In the genomic region with DNA sequence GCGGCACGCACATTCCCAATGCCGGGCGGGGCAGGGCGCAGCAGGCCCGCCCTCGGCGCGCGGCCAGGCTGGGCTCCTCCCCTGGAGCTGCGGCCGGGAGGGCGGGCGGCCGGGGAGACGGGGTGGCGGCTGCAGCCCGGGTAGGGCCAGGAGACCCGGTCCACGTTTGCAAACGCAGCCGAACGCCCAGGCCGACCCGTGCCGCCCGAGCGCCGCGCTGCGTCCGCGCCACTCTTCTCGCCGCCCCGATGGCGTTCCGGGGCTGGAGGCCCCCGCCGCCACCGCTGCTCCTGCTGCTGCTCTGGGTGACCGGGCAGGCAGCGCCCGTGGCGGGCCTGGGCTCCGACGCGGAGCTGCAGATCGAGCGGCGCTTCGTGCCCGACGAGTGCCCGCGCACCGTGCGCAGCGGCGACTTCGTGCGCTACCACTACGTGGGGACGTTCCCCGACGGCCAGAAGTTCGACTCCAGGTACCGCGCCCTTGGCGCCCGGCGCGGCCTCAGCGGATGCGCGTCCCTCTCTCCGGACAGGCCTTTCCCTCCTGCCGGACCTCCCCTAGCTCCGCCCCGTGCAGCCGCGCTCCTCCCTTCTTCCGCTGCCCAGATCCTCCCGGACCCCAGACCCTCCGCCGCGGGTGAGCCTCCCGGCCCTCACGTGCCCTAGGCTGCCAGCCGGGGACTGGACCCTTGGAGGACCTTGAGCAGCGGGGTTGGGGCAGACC, we compare ENCODE assay signal across 8 cellular contexts. TPM values are rescaled to one million over a fixed set of nuclear protein-coding genes. Genes with fewer than 3 reads are reported as not detected.
DNase-seq lines count a peak whose midpoint lies in the region; ATAC-seq, FAIRE-seq and TF ChIP-seq lines count a peak whose summit lies in the region.

TSS of gene FKBP9 (plus strand) at position 115 of the 720 bp plus-strand sequence. CDS start at position 249, 134 bp downstream.

- CTCF ChIA-PET in activated CD4-positive, alpha-beta T cell treated with anti-CD3 and anti-CD28 coated beads, Interleukin-2, amount 10 ng/mL, durations not matched to agents 7 days and 5 days (lab: Charles Lee): interaction anchor here (0.6 to 1.3 kb wide), 4 partner anchors 16 to 627 kb away, joined by 3 to 4 read pairs (median 4); no protein-coding TSS in a partner anchor

- H3K9me3 Mint-ChIP-seq in activated CD4-positive, alpha-beta T cell treated with anti-CD3 and anti-CD28 coated beads, Interleukin-2, amount 10 ng/mL, durations not matched to agents 7 days and 5 days: no peaks in the 10 kb centered on the region

- H3K9me1 ChIP-seq in keratinocyte (ENCODE audit: control insufficient read depth, extremely low read depth, insufficient read depth, low read length): peaks cover 3% of the 10 kb centered on the region

- peak within 1 kb of the TSS; percentile 98 for H3K4me2 ChIP-seq in keratinocyte (ENCODE audit: control insufficient read depth, extremely low read depth, insufficient read depth, low read depth, low read length)

- peak; percentile 8 for DNase-seq in activated CD4-positive, alpha-beta T cell treated with anti-CD3 and anti-CD28 coated beads, Interleukin-2, amount 10 ng/mL, durations not matched to agents 7 days and 5 days
- DNase-seq in activated CD4-positive, alpha-beta T cell treated with anti-CD3 and anti-CD28 coated beads for 4 hours: no peak
- DNase-seq in HuH-7 (ENCODE audit: low spot score) (peak; percentile 95), SK-MEL-5 (ENCODE audit: low read depth, low spot score) (peak; percentile 86), colonic mucosa (peak; percentile 91), keratinocyte (ENCODE audit: low read depth, low spot score) (no peak)

- TF ChIP-seq CTCF in colonic mucosa (IDR thresholded peaks at IDR 0.05) (no peak), keratinocyte (optimal IDR thresholded peaks at IDR 0.05 in 1 of 3, IDR thresholded peaks at IDR 0.05 in 1 of 3, conservative IDR thresholded peaks at IDR 0.05 in 1 of 3; ENCODE audit: extremely low read depth in 1 of 3, insufficient read depth in 2 of 3, low read length in 3 of 3) (no peak)

- intact Hi-C loops in colonic mucosa (cut with DNase I): loop anchor here (5.0 kb wide), 1 partner anchor 105 kb away; the partner anchor contains the start of gene NT5C3A

- H3K27me3 Mint-ChIP-seq in activated CD4-positive, alpha-beta T cell treated with anti-CD3 and anti-CD28 coated beads, Interleukin-2, amount 10 ng/mL, durations not matched to agents 7 days and 5 days: peaks cover 28% of the 10 kb centered on the region

- FAIRE-seq in keratinocyte (lab: Jason Lieb, UNC): no peak

- H3K27ac ChIP-seq in colonic mucosa (peak within 1 kb of the TSS; percentile 99), keratinocyte (ENCODE audit: control insufficient read depth, insufficient read depth, low read length) (peak within 1 kb of the TSS; percentile 91), skeletal muscle tissue (ENCODE audit: low read depth, low read length) (peak within 1 kb of the TSS; percentile 56)

- dilution Hi-C loops in keratinocyte (cut with MboI; ENCODE audit: extremely low pct_ligation_motif_present, low sequenced_read_pairs): no loop called here

- no peaks in the 10 kb centered on the region for H3K36me3 Mint-ChIP-seq in activated CD4-positive, alpha-beta T cell treated with anti-CD3 and anti-CD28 coated beads, Interleukin-2, amount 10 ng/mL, durations not matched to agents 7 days and 5 days (ENCODE audit: low read depth)

- H3K4me1 Mint-ChIP-seq in activated CD4-positive, alpha-beta T cell treated with anti-CD3 and anti-CD28 coated beads, Interleukin-2, amount 10 ng/mL, durations not matched to agents 7 days and 5 days: peaks cover 4% of the 10 kb centered on the region

- peaks cover 25% of the 10 kb centered on the region for H3K79me2 ChIP-seq in keratinocyte (ENCODE audit: control insufficient read depth, insufficient read depth, low read length)

- POLR2A ChIA-PET in activated CD4-positive, alpha-beta T cell treated with anti-CD3 and anti-CD28 coated beads, Interleukin-2, amount 10 ng/mL, durations not matched to agents 7 days and 5 days (lab: Charles Lee): no interaction called here

- H3K27ac Mint-ChIP-seq in activated CD4-positive, alpha-beta T cell treated with anti-CD3 and anti-CD28 coated beads, Interleukin-2, amount 10 ng/mL, durations not matched to agents 7 days and 5 days: no peak within 1 kb of the TSS

- H2AFZ ChIP-seq in keratinocyte (ENCODE audit: control insufficient read depth, low read length): peak within 1 kb of the TSS; percentile 97

- peak within 1 kb of the TSS; percentile 71 for H3K4me3 Mint-ChIP-seq in activated CD4-positive, alpha-beta T cell treated with anti-CD3 and anti-CD28 coated beads, Interleukin-2, amount 10 ng/mL, durations not matched to agents 7 days and 5 days

- H3K9ac ChIP-seq in colonic mucosa (ENCODE audit: low read depth in 2 of 2, low read length in 2 of 2) (peak within 1 kb of the TSS; percentile 95 to 97), keratinocyte (ENCODE audit: control insufficient read depth, extremely low read depth, insufficient read depth, low read length) (peak within 1 kb of the TSS; percentile 81), skeletal muscle tissue (ENCODE audit: low read depth in 1 of 3, low read length in 3 of 3) (peak within 1 kb of the TSS; percentile 78 to 95 (median 85))

- H3K27me3 ChIP-seq in colonic mucosa (no peaks in the 10 kb centered on the region), keratinocyte (ENCODE audit: control insufficient read depth, extremely low read depth, insufficient read depth, low read length) (no peaks in the 10 kb centered on the region), skeletal muscle tissue (ENCODE audit: control insufficient read depth in 3 of 3, insufficient read depth in 3 of 3, low read length in 3 of 3) (no peaks in the 10 kb centered on the region)

- H3K36me3 ChIP-seq in colonic mucosa (no peaks in the 10 kb centered on the region), keratinocyte (ENCODE audit: control insufficient read depth in 2 of 2, extremely low read depth in 1 of 2, insufficient read depth in 2 of 2, low read length in 2 of 2) (no peaks in the 10 kb centered on the region), skeletal muscle tissue (ENCODE audit: control insufficient read depth in 3 of 3, insufficient read depth in 3 of 3, low read length in 3 of 3) (no peaks in the 10 kb centered on the region)

- H3K4me1 ChIP-seq in colonic mucosa (no peaks in the 10 kb centered on the region), keratinocyte (ENCODE audit: control insufficient read depth, extremely low read depth, insufficient read depth, low read length) (peaks cover 13% of the 10 kb centered on the region), skeletal muscle tissue (ENCODE audit: control insufficient read depth in 3 of 3, insufficient read depth in 3 of 3, low read length in 3 of 3) (peaks cover 11 to 15% (median 11%) of the 10 kb centered on the region in 3 donors)

- ATAC-seq in GM21737 (IDR thresholded peaks at IDR 0.05; ENCODE audit: unreplicated experiment): peak; percentile 92

- H3K4me3 ChIP-seq in colonic mucosa (peak within 1 kb of the TSS; percentile 99), keratinocyte (ENCODE audit: control insufficient read depth in 2 of 3, extremely low read depth in 1 of 3, insufficient read depth in 2 of 3, low read depth in 1 of 3, low read length in 3 of 3) (peak within 1 kb of the TSS; percentile 71 to 84 (median 72)), skeletal muscle tissue (ENCODE audit: low read length in 3 of 3) (peak within 1 kb of the TSS; percentile 84 to 97 (median 94))

- no peaks in the 10 kb centered on the region for H4K20me1 ChIP-seq in keratinocyte (ENCODE audit: control insufficient read depth, extremely low read depth, insufficient read depth, low read length)

- no peaks in the 10 kb centered on the region for H3K9me3 ChIP-seq in colonic mucosa
- no peaks in the 10 kb centered on the region for H3K9me3 ChIP-seq in keratinocyte (ENCODE audit: control insufficient read depth, low read depth, low read length)
- no peaks in the 10 kb centered on the region for H3K9me3 ChIP-seq in skeletal muscle tissue (ENCODE audit: control insufficient read depth in 3 of 3, low read length in 3 of 3)

- in situ Hi-C loops in SK-MEL-5 (cut with HindIII; ENCODE audit: low pct_unique_long_range_greater_than_20kb, low sequenced_read_pairs): no loop called here

RNA-seq across cellular contexts. Expression of gene FKBP9, which starts in this region (rescaled TPM):
- 1 to 10 TPM in 1 of 2 experiments, under 1 TPM in 1; 0.33 to 1.3 TPM for total RNA-seq in activated CD4-positive, alpha-beta T cell treated with anti-CD3 and anti-CD28 coated beads, Interleukin-2, amount 10 ng/mL, durations not matched to agents 7 days and 5 days
- total RNA-seq in SK-MEL-5 (2014; rRNA removed; shearing (Covaris generic)): 178 and 191 TPM in 2 replicates
- 231 and 250 TPM in 2 replicates for polyA plus RNA-seq in SK-MEL-5 (2015; cell fraction: cytosol; rRNA removed)
- polyA plus RNA-seq in SK-MEL-5 (2015; cell fraction: nucleus; rRNA removed): 62.7 and 81.5 TPM in 2 replicates
- 100 to 1,000 TPM in 1 of 2 donors, 10 to 100 TPM in 1; 73.2 to 115 TPM for total RNA-seq in colonic mucosa
- 72.6 to 173 TPM (median 92.2 TPM) in 3 replicates for polyA plus RNA-seq in keratinocyte
- 91.6 TPM for polyA plus RNA-seq in keratinocyte (2011; ENCODE audit: low read depth)
- polyA plus RNA-seq in keratinocyte (2011; cell fraction: cytosol; rRNA removed): 74.2 and 99.6 TPM in 2 replicates
- polyA plus RNA-seq in keratinocyte (2011; cell fraction: nucleus; rRNA removed): 210 and 211 TPM in 2 replicates
- polyA plus RNA-seq in keratinocyte (2012; ENCODE audit: low replicate concordance): 138 and 144 TPM in 2 replicates
- polyA minus RNA-seq in keratinocyte: 88.1 to 215 TPM (median 145 TPM) in 3 replicates
- 229 TPM for polyA minus RNA-seq in keratinocyte (2011; cell fraction: cytosol; rRNA and poly(A)+ RNA removed)
- 179 and 344 TPM in 2 replicates for polyA minus RNA-seq in keratinocyte (2011; cell fraction: nucleus; rRNA and poly(A)+ RNA removed)
- total RNA-seq in skeletal muscle tissue: 176 TPM

Comparison
In these comparisons a context has a peak if more than half of its experiments do, and no peak if none do; other contexts are left out.
1. RNA of gene FKBP9 (total RNA-seq): 178 to 191 TPM in SK-MEL-5, 176 TPM in skeletal muscle tissue (single experiment) and 73.2 to 115 TPM in colonic mucosa; 0.33 to 1.3 TPM in activated CD4-positive, alpha-beta T cell treated with anti-CD3 and anti-CD28 coated beads, Interleukin-2, amount 10 ng/mL, durations not matched to agents 7 days and 5 days; every median in the first group is over 10 times any median in the second.
2. DNase-seq: peak in activated CD4-positive, alpha-beta T cell treated with anti-CD3 and anti-CD28 coated beads, Interleukin-2, amount 10 ng/mL, durations not matched to agents 7 days and 5 days (single experiment), HuH-7 (single experiment), SK-MEL-5 (single experiment) and colonic mucosa (single experiment); none in activated CD4-positive, alpha-beta T cell treated with anti-CD3 and anti-CD28 coated beads for 4 hours (0 of 2) and keratinocyte (single experiment).
3. Peak in every context shown above with its lines, with median percentiles within 50 percentile points of each other: H3K27ac ChIP-seq, H3K4me3 ChIP-seq and H3K9ac ChIP-seq.